13 cellular contexts compared by ENCODE assay signal in the genomic region with DNA sequence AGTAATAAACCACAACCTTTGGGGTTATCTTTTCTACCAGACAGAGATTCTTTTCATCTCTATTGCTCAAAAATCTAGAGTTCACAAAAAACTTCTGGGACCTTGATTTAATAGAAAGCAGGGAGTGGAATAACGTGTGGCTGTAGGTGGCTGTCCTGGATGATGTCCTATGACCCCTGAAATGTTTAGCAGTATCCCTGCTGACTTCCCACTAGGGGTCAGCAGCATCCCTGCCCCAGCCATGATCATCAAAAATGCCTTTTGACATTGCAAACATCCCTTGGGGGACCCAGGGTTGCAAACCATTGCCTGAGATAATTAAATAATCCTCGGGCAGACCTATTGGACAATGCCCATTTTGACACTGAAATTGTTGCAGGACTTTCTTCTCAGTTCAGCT.
A peak's percentile ranks its signal among the peaks of the same experiment; 100 is the strongest.
DNase-seq lines count a peak whose midpoint lies in the region; ATAC-seq and TF ChIP-seq lines count a peak whose summit lies in the region.
"Had no signal": no experiment of that assay in that cellular context is flagged by ENCODE, and none has a peak within 500 bp of the region (broad histone marks: within the 10 kb centered on the region; RNA-seq: fewer than 3 reads in every experiment).

No MANE protein-coding gene starts in this region.

- no peak overlapping the region for H2AFZ ChIP-seq in Karpas-422 (ENCODE audit: low read length)

- DNase-seq in activated CD8-positive, alpha-beta memory T cell treated with anti-CD3 and anti-CD28 coated beads, Interleukin-2, amount 50 U/mL, for 48 hours = peak; percentile 39
- no peak for DNase-seq in activated CD8-positive, alpha-beta memory T cell treated with anti-CD3 and anti-CD28 coated beads, Interleukin-2, amount 10 ng/mL, durations not matched to agents 7 days and 5 days
- DNase-seq in Karpas-422 (peak; percentile 86), brain microvascular endothelial cell (no peak), progenitor cell of endocrine pancreas (ENCODE audit: low spot score, unreplicated experiment) (no peak), NK-92 (lab: John Stamatoyannopoulos, UW; ENCODE audit: unreplicated experiment) (no peak), dermis blood vessel endothelial cell (no peak)
- DNase-seq: activated naive CD4-positive, alpha-beta T cell treated with anti-CD3 and anti-CD28 coated beads, Interleukin-2, amount 10 ng/mL, durations not matched to agents 7 days and 5 days; NCI-H510A; psoas muscle had no signal

- H3K36me3 Mint-ChIP-seq in activated CD8-positive, alpha-beta memory T cell treated with anti-CD3 and anti-CD28 coated beads, Interleukin-2, amount 10 ng/mL, durations not matched to agents 7 days and 5 days = no peaks in the 10 kb centered on the region
- H3K36me3 Mint-ChIP-seq in progenitor cell of endocrine pancreas (ENCODE audit: insufficient read depth) = no peaks in the 10 kb centered on the region
- H3K36me3 Mint-ChIP-seq: activated naive CD4-positive, alpha-beta T cell treated with anti-CD3 and anti-CD28 coated beads, Interleukin-2, amount 10 ng/mL, durations not matched to agents 7 days and 5 days had no signal

- no peaks in the 10 kb centered on the region for H3K27me3 ChIP-seq in Karpas-422 (ENCODE audit: low read length)
- H3K27me3 ChIP-seq in brain microvascular endothelial cell (replicated peaks) = no peaks in the 10 kb centered on the region
- H3K27me3 ChIP-seq: BLaER1 had no signal

- H3K4me3 ChIP-seq in Karpas-422 (ENCODE audit: low read length) (no peak overlapping the region), brain microvascular endothelial cell (ENCODE audit: low read depth, low read length) (no peak overlapping the region)
- H3K4me3 ChIP-seq: BLaER1, HAP-1, psoas muscle had no signal

- H3K9me3 ChIP-seq in Karpas-422 (ENCODE audit: low read length) = no peaks in the 10 kb centered on the region
- H3K9me3 ChIP-seq: HAP-1, psoas muscle had no signal

- no peak overlapping the region for H3K4me3 Mint-ChIP-seq in activated CD8-positive, alpha-beta memory T cell treated with anti-CD3 and anti-CD28 coated beads, Interleukin-2, amount 10 ng/mL, durations not matched to agents 7 days and 5 days
- no peak overlapping the region for H3K4me3 Mint-ChIP-seq in progenitor cell of endocrine pancreas (ENCODE audit: low read depth)
- H3K4me3 Mint-ChIP-seq: activated naive CD4-positive, alpha-beta T cell treated with anti-CD3 and anti-CD28 coated beads, Interleukin-2, amount 10 ng/mL, durations not matched to agents 7 days and 5 days had no signal

- no peak overlapping the region for H3K27ac Mint-ChIP-seq in activated CD8-positive, alpha-beta memory T cell treated with anti-CD3 and anti-CD28 coated beads, Interleukin-2, amount 10 ng/mL, durations not matched to agents 7 days and 5 days
- H3K27ac Mint-ChIP-seq in progenitor cell of endocrine pancreas = no peak overlapping the region
- H3K27ac Mint-ChIP-seq: activated naive CD4-positive, alpha-beta T cell treated with anti-CD3 and anti-CD28 coated beads, Interleukin-2, amount 10 ng/mL, durations not matched to agents 7 days and 5 days had no signal

- in situ Hi-C loops in brain microvascular endothelial cell (cut with HindIII; ENCODE audit: low pct_ligation_motif_present, low sequenced_read_pairs) = no loop called here

- TF ChIP-seq CTCF in brain microvascular endothelial cell (IDR thresholded peaks at IDR 0.05; ENCODE audit: low read depth, low read length, missing control alignments) (peak; percentile 50), progenitor cell of endocrine pancreas (IDR thresholded peaks at IDR 0.05; ENCODE audit: unreplicated experiment) (peak; percentile 45)

- H3K79me2 ChIP-seq in Karpas-422 (ENCODE audit: low read length) = no peaks in the 10 kb centered on the region

- no peaks in the 10 kb centered on the region for H3K9me2 ChIP-seq in Karpas-422 (replicated peaks; ENCODE audit: insufficient read depth, low read length)

- H3K27ac ChIP-seq in Karpas-422 (ENCODE audit: low read length) (no peak overlapping the region), brain microvascular endothelial cell (no peak overlapping the region)
- H3K27ac ChIP-seq: BLaER1, psoas muscle had no signal

- CTCF ChIA-PET in activated CD8-positive, alpha-beta memory T cell treated with anti-CD3 and anti-CD28 coated beads, Interleukin-2, amount 10 ng/mL, durations not matched to agents 7 days and 5 days (lab: Charles Lee) = no interaction called here

- H3K4me1 Mint-ChIP-seq in activated CD8-positive, alpha-beta memory T cell treated with anti-CD3 and anti-CD28 coated beads, Interleukin-2, amount 10 ng/mL, durations not matched to agents 7 days and 5 days = peaks cover 4% of the 10 kb centered on the region
- H3K4me1 Mint-ChIP-seq in progenitor cell of endocrine pancreas (ENCODE audit: low read depth) = no peaks in the 10 kb centered on the region

- no peaks in the 10 kb centered on the region for H4K20me1 ChIP-seq in Karpas-422 (ENCODE audit: insufficient read depth, low read depth, low read length)
- H4K20me1 ChIP-seq: BLaER1 had no signal

- ATAC-seq in activated CD8-positive, alpha-beta memory T cell treated with anti-CD3 and anti-CD28 coated beads, Interleukin-2, amount 10 ng/mL, durations not matched to agents 7 days and 5 days = no peak
- ATAC-seq in HG03460 (IDR thresholded peaks at IDR 0.05; ENCODE audit: unreplicated experiment) = no peak
- ATAC-seq: psoas muscle had no signal

- H3K4me1 ChIP-seq in Karpas-422 (ENCODE audit: low read length) = peaks cover 36% of the 10 kb centered on the region
- H3K4me1 ChIP-seq: HAP-1, psoas muscle had no signal

- H3K9me3 Mint-ChIP-seq in activated CD8-positive, alpha-beta memory T cell treated with anti-CD3 and anti-CD28 coated beads, Interleukin-2, amount 10 ng/mL, durations not matched to agents 7 days and 5 days (ENCODE audit: low read depth) = no peaks in the 10 kb centered on the region
- peaks cover 4% of the 10 kb centered on the region for H3K9me3 Mint-ChIP-seq in progenitor cell of endocrine pancreas (ENCODE audit: low read depth)

- no peak overlapping the region for H3K9ac ChIP-seq in Karpas-422 (ENCODE audit: low read length)
- H3K9ac ChIP-seq: BLaER1 had no signal

- peak overlapping the region; percentile 26 for H3K4me2 ChIP-seq in Karpas-422 (ENCODE audit: low read depth, low read length, poor library complexity, severe bottlenecking)

- H3K36me3 ChIP-seq in Karpas-422 (ENCODE audit: insufficient read depth, low read length) (no peaks in the 10 kb centered on the region), brain microvascular endothelial cell (replicated peaks) (no peaks in the 10 kb centered on the region)
- H3K36me3 ChIP-seq: BLaER1, HAP-1 had no signal

- H3K27me3 Mint-ChIP-seq in activated CD8-positive, alpha-beta memory T cell treated with anti-CD3 and anti-CD28 coated beads, Interleukin-2, amount 10 ng/mL, durations not matched to agents 7 days and 5 days = peaks cover 3% of the 10 kb centered on the region
- H3K27me3 Mint-ChIP-seq in progenitor cell of endocrine pancreas = peaks cover 13% of the 10 kb centered on the region

Comparison
In these comparisons a context has a peak if more than half of its experiments do, and no peak if none do; other contexts are left out.
1. DNase-seq: peak in activated CD8-positive, alpha-beta memory T cell treated with anti-CD3 and anti-CD28 coated beads, Interleukin-2, amount 50 U/mL, for 48 hours (single experiment) and Karpas-422 (single experiment); none in activated CD8-positive, alpha-beta memory T cell treated with anti-CD3 and anti-CD28 coated beads, Interleukin-2, amount 10 ng/mL, durations not matched to agents 7 days and 5 days (single experiment), brain microvascular endothelial cell (single experiment), progenitor cell of endocrine pancreas (single experiment), NK-92 (single experiment) and dermis blood vessel endothelial cell (single experiment).